6 cellular contexts compared by ENCODE assay signal in the genomic region with DNA sequence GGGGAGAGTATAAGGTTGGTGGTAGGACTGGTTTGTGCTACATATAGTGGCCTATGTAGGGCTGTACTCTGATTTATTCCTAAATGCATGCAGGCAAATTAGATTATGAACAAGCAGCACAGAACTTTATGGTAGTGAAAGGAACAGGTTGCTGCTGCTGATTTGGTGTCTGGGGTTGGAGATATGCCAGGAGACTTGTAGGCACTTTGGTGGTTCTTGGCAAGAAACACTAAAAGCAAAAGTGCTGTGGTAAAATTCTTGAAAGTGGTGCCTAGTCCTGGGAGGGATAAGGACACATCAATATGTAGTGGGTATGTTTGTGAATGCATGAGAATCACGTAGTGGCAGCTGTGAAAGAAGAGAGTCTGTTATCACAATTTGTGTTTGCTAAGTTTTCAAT.
"Had no signal": no experiment of that assay in that cellular context is flagged by ENCODE, and none has a peak within 500 bp of the region (broad histone marks: within the 10 kb centered on the region; RNA-seq: fewer than 3 reads in every experiment).

No MANE protein-coding gene starts in this region.

- H3K27ac ChIP-seq: KMS-11 had no signal

- DNase-seq: H9, HCEC 1CT, IMR-90, KBM-7 had no signal

- H3K4me3 ChIP-seq: GM23338 had no signal
